ENCODE assay signal across 8 cellular contexts in the genomic region with DNA sequence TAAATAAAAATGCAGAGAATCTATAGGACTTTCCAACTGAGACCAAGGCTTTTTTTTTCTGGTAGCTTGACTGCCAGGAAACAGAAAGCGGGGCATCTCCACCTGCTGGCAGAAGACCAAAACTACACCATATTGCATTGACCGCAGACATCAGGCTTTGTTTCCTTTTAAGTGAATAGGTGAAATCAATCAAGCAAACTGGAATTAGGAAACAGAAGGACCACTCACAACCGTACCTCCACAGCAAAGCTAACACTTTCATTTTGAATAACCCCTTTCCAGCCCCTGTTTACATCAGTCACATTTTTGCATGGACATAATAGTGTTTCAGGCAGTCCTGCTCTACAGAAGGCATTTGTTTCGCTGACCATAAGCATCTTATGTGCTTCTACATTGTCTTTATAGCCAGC.
DNase-seq lines count a peak whose midpoint lies in the region; ATAC-seq, FAIRE-seq and TF ChIP-seq lines count a peak whose summit lies in the region.

No MANE protein-coding gene starts in this region.

- no peaks in the 10 kb centered on the region for H3K9me3 ChIP-seq in astrocyte (ENCODE audit: insufficient read depth, low read depth, low read length)

- H3K27me3 Mint-ChIP-seq in astrocyte (ENCODE audit: low read depth, unreplicated experiment) = no peaks in the 10 kb centered on the region

- DNase-seq in DMS53 (lab: John Stamatoyannopoulos, UW) (peak; percentile 65), KG1 (lab: John Stamatoyannopoulos, UW) (peak; percentile 24), SKM-1 (lab: John Stamatoyannopoulos, UW; ENCODE audit: unreplicated experiment) (peak; percentile 12), astrocyte (ENCODE audit: low read depth) (peak; percentile 11), islet precursor cell (peak; percentile 62)
- DNase-seq in stimulated activated CD4-positive, alpha-beta T cell treated with anti-CD3 and anti-CD28 coated beads, Interleukin-4, amount 100 ng/mL, for 4 hours = peak; percentile 4 to 20

- peaks cover 2% of the 10 kb centered on the region for H3K9me3 Mint-ChIP-seq in astrocyte (ENCODE audit: unreplicated experiment)

- TF ChIP-seq CTCF in astrocyte (IDR thresholded peaks at IDR 0.05; ENCODE audit: insufficient read depth, low read depth, low read length) = peak; percentile 47

- no peak overlapping the region for H3K4me3 Mint-ChIP-seq in astrocyte (ENCODE audit: unreplicated experiment)

- FAIRE-seq in astrocyte (lab: Jason Lieb, UNC) = peak; percentile 99

- H3K9ac ChIP-seq in astrocyte (ENCODE audit: low read length) = no peak overlapping the region

- H3K4me3 ChIP-seq in astrocyte (ENCODE audit: insufficient read depth, low read depth, low read length) = no peak overlapping the region

- H3K27ac Mint-ChIP-seq in astrocyte (ENCODE audit: unreplicated experiment) = no peak overlapping the region

- no peaks in the 10 kb centered on the region for H4K20me1 ChIP-seq in astrocyte (ENCODE audit: insufficient read depth, low read length)

- H3K27me3 ChIP-seq in astrocyte (ENCODE audit: insufficient read depth, low read length) = no peaks in the 10 kb centered on the region

- peak; percentile 67 for ATAC-seq in GM19467 (IDR thresholded peaks at IDR 0.05; ENCODE audit: unreplicated experiment)
- no peak for ATAC-seq in GM19324 (IDR thresholded peaks at IDR 0.05; ENCODE audit: low FRiP score, unreplicated experiment)

- no peaks in the 10 kb centered on the region for H3K79me2 ChIP-seq in astrocyte (ENCODE audit: insufficient read depth, low read length)

- no peaks in the 10 kb centered on the region for H3K36me3 Mint-ChIP-seq in astrocyte (ENCODE audit: low read depth, unreplicated experiment)

- no peak overlapping the region for H3K4me2 ChIP-seq in astrocyte (ENCODE audit: low read length)

- no peak overlapping the region for H2AFZ ChIP-seq in astrocyte (ENCODE audit: low read depth, low read length)

- H3K27ac ChIP-seq in astrocyte (ENCODE audit: low read depth, low read length) = no peak overlapping the region

- H3K4me1 ChIP-seq in astrocyte (ENCODE audit: insufficient read depth, low read length) = no peaks in the 10 kb centered on the region

- H3K36me3 ChIP-seq in astrocyte (ENCODE audit: insufficient read depth, low read length) = no peaks in the 10 kb centered on the region

- H3K4me1 Mint-ChIP-seq in astrocyte (ENCODE audit: low read depth, unreplicated experiment) = peaks cover 7% of the 10 kb centered on the region

Comparison
In these comparisons a context has a peak if more than half of its experiments do, and no peak if none do; other contexts are left out.
1. DNase-seq: peak in every context shown above with its lines; median percentile 65 in DMS53; 62 in islet precursor cell; 24 in KG1; 12 in SKM-1; 12 in stimulated activated CD4-positive, alpha-beta T cell treated with anti-CD3 and anti-CD28 coated beads, Interleukin-4, amount 100 ng/mL, for 4 hours; 11 in astrocyte.